1 cellular context compared by ENCODE assay signal in genomic region chr2:165660361-165660760, GRCh38.
A peak's percentile ranks its signal among the peaks of the same experiment; 100 is the strongest.
TF ChIP-seq lines count a peak whose summit lies in the region.

No MANE protein-coding gene starts in this region.

TF ChIP-seq in GM12878, 131 proteins besides CTCF, POLR2A, EP300 and RAD21 (continued from another document):
- TF ChIP-seq ZNF592 (IDR thresholded peaks at IDR 0.05) (no peak), SP1 (IDR thresholded peaks at IDR 0.05; ENCODE audit: low read depth, low read length) (no peak), JUND (IDR thresholded peaks at IDR 0.05; ENCODE audit: low read depth, low read length) (no peak), RAD51 (IDR thresholded peaks at IDR 0.05) (peak; percentile 70; the same call in 1 of the 2 replicates), STAT3 (IDR thresholded peaks at IDR 0.05; ENCODE audit: low read depth, low read length) (no peak), PBX3 (IDR thresholded peaks at IDR 0.05; ENCODE audit: insufficient replicate concordance, low read depth, low read length) (no peak), SREBF1 (IDR thresholded peaks at IDR 0.05; ENCODE audit: low read length) (no peak), BHLHE40 (IDR thresholded peaks at IDR 0.05; ENCODE audit: borderline replicate concordance in 1 of 2, low read depth in 2 of 2, low read length in 1 of 2) (peak; percentile 18 to 56; a peak in 1 of 4 replicates), HSF1 (IDR thresholded peaks at IDR 0.05; ENCODE audit: low read depth, low read length) (no peak), USF1 (IDR thresholded peaks at IDR 0.05; ENCODE audit: borderline replicate concordance, extremely low read length, insufficient read depth, low read depth, low read length) (peak; percentile 12), CHD1 (IDR thresholded peaks at IDR 0.05; ENCODE audit: low read depth, low read length) (no peak), LARP7 (IDR thresholded peaks at IDR 0.05) (no peak), TCF7 (IDR thresholded peaks at IDR 0.05; ENCODE audit: borderline replicate concordance) (no peak)
